In the genomic region with DNA sequence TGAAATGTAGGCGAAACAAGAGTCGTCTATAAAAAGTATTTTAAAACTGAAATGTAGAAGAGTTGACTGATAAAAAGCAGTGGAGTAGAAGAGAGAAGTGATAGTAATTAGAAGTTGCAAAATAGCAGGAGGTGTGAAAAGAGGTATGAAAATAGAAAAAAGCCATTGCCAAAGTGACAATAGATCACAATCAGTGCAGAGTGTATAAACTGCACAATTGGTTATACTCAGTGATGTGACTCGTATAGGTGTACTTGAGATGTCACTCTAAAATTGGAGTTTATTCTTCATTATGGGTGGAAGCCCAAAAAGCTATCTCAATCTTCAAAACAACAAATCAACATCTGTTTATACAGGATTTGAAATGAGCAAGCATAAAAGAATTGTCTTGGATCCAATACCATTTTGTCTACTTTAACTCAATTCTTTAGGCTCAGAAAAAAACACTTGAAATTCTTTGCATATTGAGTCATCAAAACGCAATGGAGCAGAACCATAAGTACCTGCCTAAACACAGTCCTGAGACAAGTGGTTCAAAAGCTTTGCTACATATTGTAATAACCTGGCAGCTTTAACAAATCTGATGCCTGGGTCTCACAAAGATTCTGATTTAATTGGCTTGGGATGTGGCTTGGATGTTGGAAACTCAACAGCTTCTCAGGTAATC, we compare ENCODE assay signal across 9 cellular contexts. TPM values are rescaled to one million over a fixed set of nuclear protein-coding genes. Genes with fewer than 3 reads are reported as not detected.
DNase-seq lines count a peak whose midpoint lies in the region; ATAC-seq and TF ChIP-seq lines count a peak whose summit lies in the region.
"Had no signal": no experiment of that assay in that cellular context is flagged by ENCODE, and none has a peak within 500 bp of the region (broad histone marks: within the 10 kb centered on the region; RNA-seq: fewer than 3 reads in every experiment).

No MANE protein-coding gene starts in this region.

- TF ChIP-seq CTCF in cardiac muscle cell (IDR thresholded peaks at IDR 0.05; ENCODE audit: low read depth, low read length) (no peak), PC-3 (conservative IDR thresholded peaks at IDR 0.05; ENCODE audit: low read depth, low read length) (no peak), colonic mucosa (IDR thresholded peaks at IDR 0.05) (no peak)

- H3K27ac ChIP-seq in cardiac muscle cell (peak overlapping the region; percentile 2), PC-3 (ENCODE audit: low read length) (no peak overlapping the region), colonic mucosa (no peak overlapping the region)
- H3K27ac ChIP-seq: C4-2B had no signal

- intact Hi-C loops in cardiac septum (cut with DNase I) = no loop called here
- intact Hi-C loops in PC-3 (cut with micrococcal nuclease) = loop anchor here (1.0 kb wide), 1 partner anchor 10 kb away; a partner anchor contains a TSS
- intact Hi-C loops in colonic mucosa (cut with DNase I) = no loop called here

- H4K20me1 ChIP-seq in PC-3 (ENCODE audit: low read length) = no peaks in the 10 kb centered on the region

- H3K79me2 ChIP-seq in PC-3 (ENCODE audit: low read length) = peaks cover 5% of the 10 kb centered on the region; the same call in 1 of the 2 replicates

- POLR2A ChIA-PET in PC-3 (lab: Charles Lee; ENCODE audit: unreplicated experiment) = no interaction called here

- H3K9ac ChIP-seq in PC-3 (ENCODE audit: low read length) = no peak overlapping the region
- H3K9ac ChIP-seq in colonic mucosa (ENCODE audit: low read depth in 2 of 2, low read length in 2 of 2) = no peak overlapping the region

- H3K4me1 ChIP-seq in cardiac muscle cell (ENCODE audit: low read depth) (no peaks in the 10 kb centered on the region), PC-3 (ENCODE audit: insufficient read depth, low read length) (peaks cover 21% of the 10 kb centered on the region), colonic mucosa (no peaks in the 10 kb centered on the region)

- no peaks in the 10 kb centered on the region for H3K9me2 ChIP-seq in PC-3 (replicated peaks; ENCODE audit: low read length)

- CTCF ChIA-PET in PC-3 (lab: Charles Lee) = interaction anchor here (0.6 kb wide), 1 partner anchor 18 kb away, joined by 4 read pairs; no protein-coding TSS in a partner anchor

- no peaks in the 10 kb centered on the region for H3K36me3 ChIP-seq in cardiac muscle cell
- 0 out of 2 replicates have a peak, but pooled peaks cover 2% of the 10 kb centered on the region for H3K36me3 ChIP-seq in PC-3 (ENCODE audit: low read depth, low read length)
- H3K36me3 ChIP-seq in colonic mucosa = no peaks in the 10 kb centered on the region

- H3K4me2 ChIP-seq in PC-3 (ENCODE audit: low read length) = peak overlapping the region; percentile 59

- no peak overlapping the region for H3K4me3 ChIP-seq in cardiac muscle cell
- H3K4me3 ChIP-seq in PC-3 (ENCODE audit: low read length) = no peak overlapping the region; the same call in 1 of the 2 replicates
- H3K4me3 ChIP-seq in colonic mucosa = no peak overlapping the region

- no TSS peak for BruUV-seq in PC-3 (replicated peaks; lab: Mats Ljungman, UMichigan)

- no peaks in the 10 kb centered on the region for H3F3A ChIP-seq in PC-3 (ENCODE audit: low read length, unreplicated experiment)

- H3K27me3 ChIP-seq in cardiac muscle cell (no peaks in the 10 kb centered on the region), PC-3 (ENCODE audit: low read length) (no peaks in the 10 kb centered on the region), colonic mucosa (no peaks in the 10 kb centered on the region)

- H2AFZ ChIP-seq in PC-3 (ENCODE audit: low read length) = no peak overlapping the region

- peak; percentile 11 to 62 for DNase-seq in cardiac muscle cell (ENCODE audit: low read depth in 1 of 2, low spot score in 1 of 2)
- DNase-seq in cardiac septum (ENCODE audit: low spot score) = no peak
- DNase-seq in PC-3 = peak; percentile 90
- peak; percentile 3 for DNase-seq in myocyte (ENCODE audit: low read depth)
- DNase-seq in GM19240 (ENCODE audit: insufficient read length, low spot score) = no peak
- no peak for DNase-seq in NCI-H82 (lab: John Stamatoyannopoulos, UW)
- no peak for DNase-seq in colonic mucosa

- ATAC-seq in HG03108 (IDR thresholded peaks at IDR 0.05; ENCODE audit: unreplicated experiment) = peak; percentile 56
- ATAC-seq in PC-3 = peak; percentile 99

- H3K9me3 ChIP-seq in cardiac muscle cell (ENCODE audit: low read depth) (no peaks in the 10 kb centered on the region), PC-3 (ENCODE audit: low read length) (no peaks in the 10 kb centered on the region), colonic mucosa (no peaks in the 10 kb centered on the region)

RNA-seq across cellular contexts. Expression of a gene that starts 8.8 kb away (rescaled TPM):
- 19.7 and 25.6 TPM in 2 replicates for total RNA-seq in cardiac muscle cell
- polyA plus RNA-seq in cardiac muscle cell = 22.7 and 31.7 TPM in 2 replicates
- total RNA-seq in cardiac septum = 7.1 TPM
- 11.1 and 14.6 TPM in 2 replicates for total RNA-seq in PC-3 (2014; rRNA removed)
- total RNA-seq in myocyte = 31.7 and 36.9 TPM in 2 replicates
- 24.7 TPM for polyA plus RNA-seq in myocyte (2012)
- 1 to 10 TPM; 5.0 to 6.8 TPM for total RNA-seq in colonic mucosa

RNA-seq across cellular contexts. Expression of a gene that starts 9.3 kb away (rescaled TPM):
- total RNA-seq in cardiac muscle cell = 13.6 and 13.8 TPM in 2 replicates
- 11.8 and 13.4 TPM in 2 replicates for polyA plus RNA-seq in cardiac muscle cell
- total RNA-seq in cardiac septum = 5.1 TPM
- total RNA-seq in PC-3 (2014; rRNA removed) = 8.5 and 10.1 TPM in 2 replicates
- total RNA-seq in myocyte = 11.3 and 17.7 TPM in 2 replicates
- 5.3 TPM for polyA plus RNA-seq in myocyte (2012)
- 10 to 100 TPM; 36.8 to 52.6 TPM for total RNA-seq in colonic mucosa

RNA-seq across cellular contexts. Expression of a gene that starts 42.3 kb away (rescaled TPM):
- total RNA-seq in cardiac muscle cell (1,140 and 1,319 TPM in 2 replicates), cardiac septum (1,075 TPM), PC-3 (2014; rRNA removed) (466 and 547 TPM in 2 replicates), myocyte (914 and 1,102 TPM in 2 replicates), colonic mucosa (100 to 1,000 TPM; 680 to 698 TPM)
- 711 and 804 TPM in 2 replicates for polyA plus RNA-seq in cardiac muscle cell
- polyA plus RNA-seq in myocyte (2012) = 530 TPM

Comparison
In these comparisons a context has a peak if more than half of its experiments do, and no peak if none do; other contexts are left out.
1. DNase-seq: peak in cardiac muscle cell (2 of 2), PC-3 (single experiment) and myocyte (single experiment); none in cardiac septum (single experiment), GM19240 (single experiment), NCI-H82 (single experiment) and colonic mucosa (single experiment).